Comparison of ENCODE assay signal across 9 cellular contexts in genomic region chr5:168947212-168947868, GRCh38.
DNase-seq lines count a peak whose midpoint lies in the region; ATAC-seq, FAIRE-seq and TF ChIP-seq lines count a peak whose summit lies in the region.
"Had no signal": no experiment of that assay in that cellular context is flagged by ENCODE, and none has a peak within 500 bp of the region (broad histone marks: within the 10 kb centered on the region; RNA-seq: fewer than 3 reads in every experiment).

No MANE protein-coding gene starts in this region.

- no peaks in the 10 kb centered on the region for H3K27me3 ChIP-seq in NT2/D1 (ENCODE audit: insufficient read depth, insufficient read length)
- H3K27me3 ChIP-seq in astrocyte (ENCODE audit: insufficient read depth, low read length), result no peaks in the 10 kb centered on the region

- no peak overlapping the region for H2AFZ ChIP-seq in astrocyte (ENCODE audit: low read depth, low read length)

- FAIRE-seq in astrocyte (lab: Jason Lieb, UNC), result no peak

- no peak overlapping the region for H3K9ac ChIP-seq in NT2/D1 (ENCODE audit: insufficient read length, low read depth)
- H3K9ac ChIP-seq in astrocyte (ENCODE audit: low read length), result no peak overlapping the region

- H4K20me1 ChIP-seq in astrocyte (ENCODE audit: insufficient read depth, low read length), result no peaks in the 10 kb centered on the region

- no peak overlapping the region for H3K4me3 ChIP-seq in NT2/D1 (ENCODE audit: insufficient read length, low read depth)
- H3K4me3 ChIP-seq in astrocyte (ENCODE audit: insufficient read depth, low read depth, low read length), result no peak overlapping the region

- H3K27me3 Mint-ChIP-seq in astrocyte (ENCODE audit: low read depth, unreplicated experiment), result no peaks in the 10 kb centered on the region
- H3K27me3 Mint-ChIP-seq: stimulated activated naive CD8-positive, alpha-beta T cell treated with anti-CD3 and anti-CD28 coated beads, Interleukin-15, Interleukin-2, amounts not matched to agents 100 ng/mL and 50 ng/mL, for 24 hours had no signal

- no peaks in the 10 kb centered on the region for H3K79me2 ChIP-seq in astrocyte (ENCODE audit: insufficient read depth, low read length)

- peaks cover 2% of the 10 kb centered on the region for H3K4me1 ChIP-seq in NT2/D1 (ENCODE audit: insufficient read depth, insufficient read length)
- H3K4me1 ChIP-seq in astrocyte (ENCODE audit: insufficient read depth, low read length), result no peaks in the 10 kb centered on the region

- no peaks in the 10 kb centered on the region for H3K36me3 Mint-ChIP-seq in astrocyte (ENCODE audit: low read depth, unreplicated experiment)

- no peak overlapping the region for H3K4me3 Mint-ChIP-seq in astrocyte (ENCODE audit: unreplicated experiment)
- H3K4me3 Mint-ChIP-seq: stimulated activated naive CD8-positive, alpha-beta T cell treated with anti-CD3 and anti-CD28 coated beads, Interleukin-15, Interleukin-2, amounts not matched to agents 100 ng/mL and 50 ng/mL, for 24 hours had no signal

- H3K36me3 ChIP-seq in NT2/D1 (ENCODE audit: insufficient read depth, insufficient read length, low read length) (no peaks in the 10 kb centered on the region), astrocyte (ENCODE audit: insufficient read depth, low read length) (no peaks in the 10 kb centered on the region)

- H3K9me3 Mint-ChIP-seq in astrocyte (ENCODE audit: unreplicated experiment), result no peaks in the 10 kb centered on the region
- H3K9me3 Mint-ChIP-seq: stimulated activated naive CD8-positive, alpha-beta T cell treated with anti-CD3 and anti-CD28 coated beads, Interleukin-15, Interleukin-2, amounts not matched to agents 100 ng/mL and 50 ng/mL, for 24 hours had no signal

- H3K27ac Mint-ChIP-seq in astrocyte (ENCODE audit: unreplicated experiment), result no peak overlapping the region
- H3K27ac Mint-ChIP-seq: stimulated activated naive CD8-positive, alpha-beta T cell treated with anti-CD3 and anti-CD28 coated beads, Interleukin-15, Interleukin-2, amounts not matched to agents 100 ng/mL and 50 ng/mL, for 24 hours had no signal

- DNase-seq in activated T-cell treated with anti-CD3 and anti-CD28 coated beads for 24 hours (ENCODE audit: low read depth) (peak; percentile 10), NT2/D1 (ENCODE audit: low read depth, low spot score) (peak; percentile 38), astrocyte (ENCODE audit: low read depth) (no peak), inferior parietal cortex (ENCODE audit: extremely low spot score) (peak; percentile 33), cortex of kidney (lab: John Stamatoyannopoulos, UW) (no peak)
- DNase-seq in activated T-cell treated with anti-CD3 and anti-CD28 coated beads, Interleukin-2, amount 50 U/mL, for 1 hour, result no peak
- peak; percentile 4 for DNase-seq in stimulated activated CD8-positive, alpha-beta memory T cell treated with anti-CD3 and anti-CD28 coated beads, Interleukin-4, amount 100 ng/mL, for 24 hours (ENCODE audit: low read depth)

- H3K9me3 ChIP-seq in NT2/D1 (ENCODE audit: insufficient read depth, low read length) (no peaks in the 10 kb centered on the region), astrocyte (ENCODE audit: insufficient read depth, low read depth, low read length) (no peaks in the 10 kb centered on the region)

- H3K4me1 Mint-ChIP-seq in astrocyte (ENCODE audit: low read depth, unreplicated experiment), result no peaks in the 10 kb centered on the region

- peak; percentile 71 for ATAC-seq in HG02759 (IDR thresholded peaks at IDR 0.05; ENCODE audit: unreplicated experiment)

- TF ChIP-seq CTCF in astrocyte (IDR thresholded peaks at IDR 0.05; ENCODE audit: insufficient read depth, low read depth, low read length), result peak; percentile 61

- H3K27ac ChIP-seq in astrocyte (ENCODE audit: low read depth, low read length), result no peak overlapping the region

- no peak overlapping the region for H3K4me2 ChIP-seq in astrocyte (ENCODE audit: low read length)

Comparison
In these comparisons a context has a peak if more than half of its experiments do, and no peak if none do; other contexts are left out.
1. DNase-seq: peak in activated T-cell treated with anti-CD3 and anti-CD28 coated beads for 24 hours (single experiment), NT2/D1 (single experiment), inferior parietal cortex (single experiment) and stimulated activated CD8-positive, alpha-beta memory T cell treated with anti-CD3 and anti-CD28 coated beads, Interleukin-4, amount 100 ng/mL, for 24 hours (single experiment); none in activated T-cell treated with anti-CD3 and anti-CD28 coated beads, Interleukin-2, amount 50 U/mL, for 1 hour (single experiment), astrocyte (single experiment) and cortex of kidney (single experiment).